ENCODE assay signal across 9 cellular contexts in the genomic region with DNA sequence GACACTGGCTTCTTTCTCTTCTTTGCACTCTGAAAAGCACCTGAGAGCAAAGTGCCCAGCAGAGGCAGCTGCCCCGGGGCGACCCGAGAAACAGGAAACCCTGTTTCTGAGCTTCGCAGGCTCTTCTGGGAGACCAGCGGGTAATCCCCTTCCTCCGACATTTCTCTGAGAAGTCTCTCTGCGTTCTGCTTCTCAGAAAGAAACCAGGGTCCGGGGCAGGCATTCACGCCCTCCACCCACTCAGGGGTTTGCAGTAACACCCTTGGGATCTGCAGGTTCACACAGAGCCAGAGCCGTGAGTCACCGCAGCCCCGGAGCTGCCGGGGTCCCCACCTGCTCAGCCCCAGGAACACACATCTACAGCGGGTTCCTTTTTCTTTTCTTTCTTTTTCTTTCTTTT.
DNase-seq lines count a peak whose midpoint lies in the region; ATAC-seq and TF ChIP-seq lines count a peak whose summit lies in the region.
"Had no signal": no experiment of that assay in that cellular context is flagged by ENCODE, and none has a peak within 500 bp of the region (broad histone marks: within the 10 kb centered on the region; RNA-seq: fewer than 3 reads in every experiment).

No MANE protein-coding gene starts in this region.

- H3K27me3 ChIP-seq in uterus: no peaks in the 10 kb centered on the region

- H3K4me1 Mint-ChIP-seq in central memory CD8-positive, alpha-beta T cell: peaks cover 12% of the 10 kb centered on the region

- no peak for TF ChIP-seq POLR2A in uterus (IDR thresholded peaks at IDR 0.05)

- H3K27me3 Mint-ChIP-seq in central memory CD8-positive, alpha-beta T cell: no peaks in the 10 kb centered on the region

- TF ChIP-seq CTCF in uterus (IDR thresholded peaks at IDR 0.05): no peak

- peaks cover 3% of the 10 kb centered on the region for H3K36me3 Mint-ChIP-seq in central memory CD8-positive, alpha-beta T cell (ENCODE audit: insufficient read depth)

- H3K9me3 Mint-ChIP-seq in central memory CD8-positive, alpha-beta T cell: no peaks in the 10 kb centered on the region

- H3K9me3 ChIP-seq in uterus: no peaks in the 10 kb centered on the region

- intact Hi-C loops in uterus (cut with DNase I; ENCODE audit: low total_unique reads): no loop called here

- no peaks in the 10 kb centered on the region for H3K4me1 ChIP-seq in uterus

- ATAC-seq in GM18519 (IDR thresholded peaks at IDR 0.05; ENCODE audit: low FRiP score, unreplicated experiment) (peak; percentile 67), HG02840 (IDR thresholded peaks at IDR 0.05; ENCODE audit: low FRiP score, unreplicated experiment) (peak; percentile 75)
- peak; percentile 90 for ATAC-seq in central memory CD8-positive, alpha-beta T cell (replicated peaks; ENCODE audit: extremely low read depth, poor library complexity, severe bottlenecking)
- ATAC-seq: K562 had no signal

- no peak overlapping the region for H3K4me3 ChIP-seq in uterus
- H3K4me3 ChIP-seq: K562 had no signal

- peak overlapping the region; percentile 96 for H3K27ac Mint-ChIP-seq in central memory CD8-positive, alpha-beta T cell (ENCODE audit: low read depth)

- peak overlapping the region; percentile 89 for H3K4me3 Mint-ChIP-seq in central memory CD8-positive, alpha-beta T cell

- no peak overlapping the region for H3K27ac ChIP-seq in uterus

- no peaks in the 10 kb centered on the region for H3K36me3 ChIP-seq in uterus

- DNase-seq in T-helper 22 cell (ENCODE audit: low read depth) (peak; percentile 37), uterus (no peak), HCEC 1CT (no peak), NCI-H2107 treated with DMSO at 0.1 percent for 48 hours (lab: John Stamatoyannopoulos, UW; ENCODE audit: unreplicated experiment) (no peak)
- DNase-seq in central memory CD8-positive, alpha-beta T cell (ENCODE audit: low spot score in 2 of 2): peak; percentile 39 to 54
- DNase-seq in stimulated activated CD8-positive, alpha-beta memory T cell treated with anti-CD3 and anti-CD28 coated beads, Interleukin-12 subunit alpha, Interleukin-12 subunit beta, amount 100 ng/mL, for 1 hour (ENCODE audit: low read depth): peak; percentile 40

Comparison
In these comparisons a context has a peak if more than half of its experiments do, and no peak if none do; other contexts are left out.
1. DNase-seq: peak in T-helper 22 cell (single experiment), central memory CD8-positive, alpha-beta T cell (2 of 2) and stimulated activated CD8-positive, alpha-beta memory T cell treated with anti-CD3 and anti-CD28 coated beads, Interleukin-12 subunit alpha, Interleukin-12 subunit beta, amount 100 ng/mL, for 1 hour (single experiment); none in uterus (0 of 2), HCEC 1CT (single experiment) and NCI-H2107 treated with DMSO at 0.1 percent for 48 hours (single experiment).
2. Peak in every context shown above with its lines, with median percentiles within 50 percentile points of each other: ATAC-seq.